39 cellular contexts compared by ENCODE assay signal in the genomic region with DNA sequence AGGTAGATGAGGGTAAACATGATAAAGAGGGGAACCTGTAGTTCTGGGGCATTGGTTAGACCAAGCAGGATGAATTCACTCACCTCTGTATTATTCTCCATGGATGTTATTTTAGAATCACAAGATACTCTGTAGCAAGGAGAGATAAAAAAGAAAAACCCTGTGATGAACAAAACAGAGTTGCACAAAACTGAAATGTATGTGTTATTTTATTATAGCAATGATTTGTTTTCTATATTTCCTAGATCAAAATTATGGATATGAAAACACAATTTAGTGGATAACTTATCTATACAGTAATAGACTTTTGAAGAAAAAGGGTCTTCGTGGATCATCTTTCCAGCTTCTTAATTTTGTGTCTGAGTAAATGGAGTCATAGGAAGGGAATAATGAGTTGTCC. TPM values are rescaled to one million over a fixed set of nuclear protein-coding genes. Genes with fewer than 3 reads are reported as not detected.
"Had no signal": no experiment of that assay in that cellular context is flagged by ENCODE, and none has a peak within 500 bp of the region (broad histone marks: within the 10 kb centered on the region; RNA-seq: fewer than 3 reads in every experiment).

TSS of gene OR5B17 (minus strand) at position 101 of the 400 bp plus-strand sequence. CDS start at position 101, 0 bp downstream.

- H3K27ac ChIP-seq: adrenal gland, ascending aorta, body of pancreas, brain microvascular endothelial cell, breast epithelium, cardiac muscle cell had no signal

- H3K36me3 ChIP-seq: adrenal gland, ascending aorta, brain microvascular endothelial cell, breast epithelium, cardiac muscle cell had no signal

- DNase-seq: activated effector memory CD4-positive, alpha-beta T cell treated with anti-CD3 and anti-CD28 coated beads, Interleukin-2, amount 50 U/mL, for 16 hours; activated effector memory CD4-positive, alpha-beta T cell treated with Interleukin-2 at 50 U/mL for 16 hours; activated gamma-delta T cell; activated gamma-delta T cell treated with Interleukin-2 at 50 U/mL for 16 hours; activated naive CD4-positive, alpha-beta T cell; activated naive CD4-positive, alpha-beta T cell treated with anti-CD3 and anti-CD28 coated beads for 36 hours; activated naive CD4-positive, alpha-beta T cell treated with anti-CD3 and anti-CD28 coated beads, Interleukin-2, amount 10 ng/mL, durations not matched to agents 7 days and 5 days; activated naive CD4-positive, alpha-beta T cell treated with anti-CD3 and anti-CD28 coated beads, Interleukin-2, amount 50 U/mL, for 16 hours; activated naive CD4-positive, alpha-beta T cell treated with Interleukin-2 at 50 U/mL for 16 hours; activated naive CD8-positive, alpha-beta T cell treated with anti-CD3 and anti-CD28 coated beads for 36 hours; activated naive CD8-positive, alpha-beta T cell treated with anti-CD3 and anti-CD28 coated beads, Interleukin-2, amount 10 ng/mL, durations not matched to agents 7 days and 5 days; activated naive CD8-positive, alpha-beta T cell treated with anti-CD3 and anti-CD28 coated beads, Interleukin-2, amount 50 U/mL, for 24 hours; activated T-cell treated with anti-CD3 and anti-CD28 coated beads, Interleukin-2, amount 50 U/mL, for 1 hour; activated T-cell treated with anti-CD3 and anti-CD28 coated beads, Interleukin-2, amount 50 U/mL, for 24 hours; activated T-cell treated with anti-CD3 and anti-CD28 coated beads, Interleukin-2, amount 50 U/mL, for 4 hours; activated T-cell treated with anti-CD3 and anti-CD28 coated beads, Interleukin-2, amount 50 U/mL, for 48 hours; activated T-cell treated with anti-CD3 and anti-CD28 coated beads, Interleukin-2, amount 50 U/mL, for 72 hours; adrenal gland; amniotic stem cell; amygdala; anterior cingulate cortex; aorta; body of pancreas; brain microvascular endothelial cell; caudate nucleus; central memory CD4-positive, alpha-beta T cell; cerebellar nuclear complex had no signal

- H3K4me3 ChIP-seq: adrenal gland, ascending aorta, body of pancreas, breast epithelium, cardiac muscle cell had no signal

- H3K4me1 ChIP-seq: adrenal gland, ascending aorta, body of pancreas, breast epithelium had no signal

- H3K9me3 ChIP-seq: adrenal gland, ascending aorta, body of pancreas, breast epithelium had no signal

- H3K27me3 ChIP-seq: adrenal gland, ascending aorta, body of pancreas, brain microvascular endothelial cell, breast epithelium, cardiac muscle cell had no signal

RNA-seq across cellular contexts. Expression of gene OR5B17, which starts in this region (rescaled TPM):
- total RNA-seq: activated naive CD4-positive, alpha-beta T cell treated with anti-CD3 and anti-CD28 coated beads for 36 hours; activated naive CD4-positive, alpha-beta T cell treated with anti-CD3 and anti-CD28 coated beads, Interleukin-2, amount 50 U/mL, for 72 hours; activated naive CD8-positive, alpha-beta T cell treated with anti-CD3 and anti-CD28 coated beads for 36 hours; activated naive CD8-positive, alpha-beta T cell treated with anti-CD3 and anti-CD28 coated beads, Interleukin-2, amount 10 ng/mL, durations not matched to agents 7 days and 5 days; activated T-cell treated with anti-CD3 and anti-CD28 coated beads, Interleukin-2, amount 50 U/mL, for 4 hours; activated T-cell treated with anti-CD3 and anti-CD28 coated beads, Interleukin-2, amount 50 U/mL, for 72 hours; activated T-helper 1 cell treated with anti-CD3 and anti-CD28 coated beads, Interleukin-12 subunit alpha, Interleukin-12 subunit beta, Interleukin-2, Interleukin-4 antibody, amounts not matched to agents 30 ng/mL and 10 ng/mL and 1 ng/mL, durations not matched to agents 14 hours and 24 hours and 36 hours; activated T-helper 17 cell treated with anti-CD3 and anti-CD28 coated beads, Interleukin-2, amount 50 U/mL, for 72 hours; activated T-helper 2 cell treated with anti-CD3 and anti-CD28 coated beads, Interferon-gamma antibody, Interleukin-2, Interleukin-4, amounts not matched to agents 10 μg/mL and 5 μg/mL and 100 μg/mL, durations not matched to agents 14 hours and 24 hours and 36 hours; adrenal gland; aorta; ascending aorta; astrocyte; body of pancreas; breast epithelium; bronchial epithelial cell; cardiac muscle cell; cardiac septum; cerebellum; chondrocyte had no signal
